8 cellular contexts compared by ENCODE assay signal in the genomic region with DNA sequence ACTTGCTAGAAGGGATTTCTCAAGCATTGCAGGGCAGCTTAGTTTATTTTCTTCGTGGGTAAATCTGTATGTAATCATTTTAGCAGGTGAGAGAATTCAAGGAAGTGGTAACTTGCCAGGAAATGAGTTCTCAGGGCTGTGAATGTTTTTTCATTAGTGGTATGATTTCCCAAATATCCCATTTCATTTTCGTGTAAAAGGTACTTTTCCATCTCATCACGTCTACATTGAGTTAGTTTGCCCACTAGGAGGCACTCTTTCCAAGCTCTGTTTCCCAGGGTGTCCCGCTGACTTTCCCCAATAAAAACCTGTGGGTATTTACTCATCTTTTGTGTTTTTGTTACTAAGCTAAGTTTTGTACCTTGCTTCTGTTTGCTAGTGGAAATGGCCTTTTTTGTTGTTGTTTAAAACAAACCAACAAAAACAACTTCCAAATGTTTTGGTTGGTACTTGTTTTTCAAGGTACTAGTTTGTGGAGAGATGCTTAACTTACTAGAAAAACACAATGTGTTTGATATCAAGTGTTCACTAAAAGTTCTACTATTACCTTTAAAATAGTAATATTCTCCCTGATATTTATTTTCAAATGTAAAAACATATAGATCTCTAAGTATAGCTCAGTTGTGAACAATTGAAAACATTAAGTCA.
DNase-seq lines count a peak whose midpoint lies in the region; ATAC-seq, FAIRE-seq and TF ChIP-seq lines count a peak whose summit lies in the region.

No MANE protein-coding gene starts in this region.

- H3K4me3 ChIP-seq in A549: no peak overlapping the region

- CTCF ChIA-PET in A549 (lab: Yijun Ruan, JAX): interaction anchor here (0.6 to 6.6 kb wide), 62 partner anchors 10 to 488 kb away, joined by 3 to 103 read pairs (median 4); a partner anchor contains a TSS

- peak overlapping the region; percentile 61 for H3K4me2 ChIP-seq in A549

- POLR2A ChIA-PET in A549 (lab: Yijun Ruan, JAX): interaction anchor here (0.6 to 3.8 kb wide), 5 partner anchors 51 to 452 kb away, joined by 3 to 32 read pairs (median 7); a partner anchor contains a TSS

- peaks cover 6% of the 10 kb centered on the region; the same call in 1 of the 3 replicates for H3K9me3 ChIP-seq in A549

- H3K4me1 ChIP-seq in A549: peaks cover 33% of the 10 kb centered on the region

- no peak for TF ChIP-seq EP300 in A549 (IDR thresholded peaks at IDR 0.05)

- peak; percentile 47 to 80 for DNase-seq in A549 (ENCODE audit: low read depth in 1 of 2, low spot score in 1 of 2)
- DNase-seq in ELF-1 (ENCODE audit: low read depth, low spot score): peak; percentile 49
- peak; percentile 39 for DNase-seq in RCC 7860 (ENCODE audit: low spot score)
- DNase-seq in cerebellar cortex (ENCODE audit: low spot score): peak; percentile 25
- peak; percentile 13 to 31 for DNase-seq in left colon
- peak; percentile 35 for DNase-seq in stimulated activated CD8-positive, alpha-beta memory T cell treated with anti-CD3 and anti-CD28 coated beads, Interleukin-4, amount 100 ng/mL, for 48 hours

- FAIRE-seq in A549 (lab: Jason Lieb, UNC) (peak; percentile 97), RCC 7860 (lab: Jason Lieb, UNC) (peak; percentile 30)

- WGBS in A549 (ENCODE audit: missing lambda C conversion rate): 4% methylated on average over 4 of the region's 4 CpGs

- intact Hi-C loops in left colon (cut with DNase I, micrococcal nuclease): loop anchor here in 1 of 2 donors (5.0 kb wide), 2 partner anchors 170 to 455 kb away; no protein-coding TSS in a partner anchor

- no peak for TF ChIP-seq POLR2A in A549 (IDR thresholded peaks at IDR 0.05; ENCODE audit: low read length)

- peak; percentile 94 for TF ChIP-seq CTCF in A549 (IDR thresholded peaks at IDR 0.05)

- peak; percentile 77 to 93 for ATAC-seq in A549
- peak; percentile 73 for ATAC-seq in HG02973 (IDR thresholded peaks at IDR 0.05; ENCODE audit: unreplicated experiment)
- ATAC-seq in left colon: peak; percentile 74
- ATAC-seq in GM21576 (IDR thresholded peaks at IDR 0.05; ENCODE audit: unreplicated experiment): no peak

- peak; percentile 96 to 98 for TF ChIP-seq RAD21 in A549 (conservative IDR thresholded peaks at IDR 0.05 in 1 of 2, IDR thresholded peaks at IDR 0.05 in 1 of 2)

- peak overlapping the region; percentile 72 to 82 for H3K27ac ChIP-seq in A549

TF ChIP-seq in A549, 52 proteins besides CTCF, POLR2A, EP300 and RAD21:
- peak in 1 of 2 experiments; percentile 44; a peak in 1 of 4 replicates for TF ChIP-seq CEBPB (IDR thresholded peaks at IDR 0.05)
- TF ChIP-seq, protein P1, sequence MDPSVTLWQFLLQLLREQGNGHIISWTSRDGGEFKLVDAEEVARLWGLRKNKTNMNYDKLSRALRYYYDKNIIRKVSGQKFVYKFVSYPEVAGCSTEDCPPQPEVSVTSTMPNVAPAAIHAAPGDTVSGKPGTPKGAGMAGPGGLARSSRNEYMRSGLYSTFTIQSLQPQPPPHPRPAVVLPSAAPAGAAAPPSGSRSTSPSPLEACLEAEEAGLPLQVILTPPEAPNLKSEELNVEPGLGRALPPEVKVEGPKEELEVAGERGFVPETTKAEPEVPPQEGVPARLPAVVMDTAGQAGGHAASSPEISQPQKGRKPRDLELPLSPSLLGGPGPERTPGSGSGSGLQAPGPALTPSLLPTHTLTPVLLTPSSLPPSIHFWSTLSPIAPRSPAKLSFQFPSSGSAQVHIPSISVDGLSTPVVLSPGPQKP (IDR thresholded peaks at IDR 0.05; ENCODE audit: low read depth, low read length): no peak
- TF ChIP-seq CHD2 (IDR thresholded peaks at IDR 0.05; ENCODE audit: low read length, partially characterized antibody): no peak
- TF ChIP-seq, protein P2, sequence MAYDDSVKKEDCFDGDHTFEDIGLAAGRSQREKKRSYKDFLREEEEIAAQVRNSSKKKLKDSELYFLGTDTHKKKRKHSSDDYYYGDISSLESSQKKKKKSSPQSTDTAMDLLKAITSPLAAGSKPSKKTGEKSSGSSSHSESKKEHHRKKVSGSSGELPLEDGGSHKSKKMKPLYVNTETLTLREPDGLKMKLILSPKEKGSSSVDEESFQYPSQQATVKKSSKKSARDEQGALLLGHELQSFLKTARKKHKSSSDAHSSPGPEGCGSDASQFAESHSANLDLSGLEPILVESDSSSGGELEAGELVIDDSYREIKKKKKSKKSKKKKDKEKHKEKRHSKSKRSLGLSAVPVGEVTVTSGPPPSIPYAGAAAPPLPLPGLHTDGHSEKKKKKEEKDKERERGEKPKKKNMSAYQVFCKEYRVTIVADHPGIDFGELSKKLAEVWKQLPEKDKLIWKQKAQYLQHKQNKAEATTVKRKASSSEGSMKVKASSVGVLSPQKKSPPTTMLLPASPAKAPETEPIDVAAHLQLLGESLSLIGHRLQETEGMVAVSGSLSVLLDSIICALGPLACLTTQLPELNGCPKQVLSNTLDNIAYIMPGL (CRISPR knock-in tag; IDR thresholded peaks at IDR 0.05; ENCODE audit: borderline replicate concordance): no peak
- no peak for TF ChIP-seq FOSL2 (IDR thresholded peaks at IDR 0.05)
- TF ChIP-seq FOSL2 (CRISPR knock-in tag; IDR thresholded peaks at IDR 0.05): peak; percentile 33; the same call in 1 of the 2 replicates
- TF ChIP-seq SMC3 (IDR thresholded peaks at IDR 0.05): peak; percentile 94
- no peak for TF ChIP-seq MAZ (IDR thresholded peaks at IDR 0.05; ENCODE audit: borderline replicate concordance, low read depth, low read length)
- TF ChIP-seq GATA3 (IDR thresholded peaks at IDR 0.05; ENCODE audit: borderline replicate concordance): peak; percentile 45; the same call in 1 of the 2 replicates
- no peak for TF ChIP-seq HEYL (CRISPR knock-in tag; IDR thresholded peaks at IDR 0.05)
- TF ChIP-seq RNF2 (IDR thresholded peaks at IDR 0.05; ENCODE audit: borderline replicate concordance, low read depth): no peak
TF ChIP-seq in A549: peak in this region for 4.
